ENCODE assay signal across 8 cellular contexts in the genomic region with DNA sequence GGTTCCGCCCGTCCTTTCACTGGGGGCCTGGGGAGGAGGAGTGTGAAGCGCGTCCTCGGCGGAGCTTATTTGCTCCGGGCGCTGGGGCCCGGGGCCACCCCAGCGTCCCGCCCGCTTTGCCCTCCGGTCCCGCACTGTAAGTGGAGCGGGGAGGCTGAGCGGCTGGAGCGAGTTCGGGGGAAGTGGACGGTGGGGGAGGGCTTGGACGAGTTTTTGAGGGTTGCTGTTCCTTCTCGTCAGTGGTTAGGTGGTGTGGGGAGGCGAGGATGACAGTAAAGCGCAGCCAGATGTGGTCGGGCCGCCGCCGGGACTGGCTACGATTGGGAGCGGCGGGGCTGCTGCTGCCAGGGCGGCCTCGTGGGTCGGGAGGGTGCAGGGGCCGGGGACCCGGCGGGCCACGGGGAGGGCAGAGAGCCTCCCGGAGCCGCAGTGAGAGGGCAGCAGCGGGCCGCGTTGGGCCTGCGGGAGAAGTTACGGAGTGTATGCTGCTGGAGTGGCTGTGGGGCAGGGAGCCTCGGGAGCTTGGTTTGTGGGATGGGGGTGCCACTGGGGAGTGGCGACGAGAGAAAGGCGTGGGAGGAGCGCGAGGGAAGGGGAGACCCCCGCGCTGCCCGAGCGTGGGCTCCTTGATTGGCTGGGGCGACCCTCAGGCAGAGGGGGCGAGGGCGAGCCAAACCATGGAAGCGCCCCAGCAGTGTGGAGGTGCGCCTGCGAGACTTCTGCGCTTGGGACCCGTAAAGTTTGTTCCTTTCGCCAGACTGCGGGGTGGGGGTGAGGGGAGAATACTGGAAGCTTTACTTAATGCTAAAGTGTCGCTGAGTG. TPM values are rescaled to one million over a fixed set of nuclear protein-coding genes. Genes with fewer than 3 reads are reported as not detected.
DNase-seq lines count a peak whose midpoint lies in the region; ATAC-seq and TF ChIP-seq lines count a peak whose summit lies in the region.

No MANE protein-coding gene starts in this region.

- H3K27ac ChIP-seq in gastroesophageal sphincter: peak overlapping the region; percentile 19 to 99 (median 96)

- DNase-seq in AG20443 (ENCODE audit: low spot score) (peak; percentile 84), HT1080 (ENCODE audit: low read depth) (peak; percentile 62), SKM-1 (lab: John Stamatoyannopoulos, UW; ENCODE audit: unreplicated experiment) (peak; percentile 2), occipital lobe (lab: John Stamatoyannopoulos, UW) (peak; percentile 22)
- no peak for DNase-seq in stimulated activated CD4-positive, alpha-beta T cell treated with anti-CD3 and anti-CD28 coated beads, Interleukin-12 subunit alpha, Interleukin-12 subunit beta, amount 100 ng/mL, for 4 hours

- WGBS in gastroesophageal sphincter (ENCODE audit: low coverage in 1 of 2), 2 donors: 0% methylated on average over 13 to 14 of the region's 65 CpGs

- peak overlapping the region; percentile 89 to 99 for H3K4me3 ChIP-seq in gastroesophageal sphincter

- no peaks in the 10 kb centered on the region for H3K27me3 ChIP-seq in gastroesophageal sphincter

- TF ChIP-seq EP300 in gastroesophageal sphincter (IDR thresholded peaks at IDR 0.05): no peak

- TF ChIP-seq CTCF in gastroesophageal sphincter (IDR thresholded peaks at IDR 0.05): peak; percentile 8 to 87 (median 46)

- ATAC-seq in gastroesophageal sphincter (peak; percentile 62), GM21381 (IDR thresholded peaks at IDR 0.05; ENCODE audit: unreplicated experiment) (no peak), HG03025 (IDR thresholded peaks at IDR 0.05; ENCODE audit: low FRiP score, unreplicated experiment) (no peak)

- H3K4me1 ChIP-seq in gastroesophageal sphincter: peaks cover 0 to 43% (median 0%) of the 10 kb centered on the region in 3 donors

- peak in 1 of 2 donors; percentile 14 for TF ChIP-seq POLR2A in gastroesophageal sphincter (IDR thresholded peaks at IDR 0.05)

- H3K36me3 ChIP-seq in gastroesophageal sphincter: no peaks in the 10 kb centered on the region

- H3K9me3 ChIP-seq in gastroesophageal sphincter: no peaks in the 10 kb centered on the region

RNA-seq across cellular contexts. Expression of a gene that starts 2.1 kb away (rescaled TPM):
- 21.6 and 27.2 TPM in 2 replicates for total RNA-seq in HT1080 (2014; rRNA removed; shearing (Covaris generic))
- polyA plus RNA-seq in HT1080 (2015; cell fraction: cytosol; rRNA removed): 24.7 and 33.4 TPM in 2 replicates
- polyA plus RNA-seq in HT1080 (2015; cell fraction: nucleus; rRNA removed): 34.7 and 39.7 TPM in 2 replicates
- total RNA-seq in gastroesophageal sphincter (100 to 1,000 TPM in 1 of 4 donors, 10 to 100 TPM in 3; 68.9 to 141 (median 83.8) TPM), occipital lobe (130 TPM)
